10 cellular contexts compared by ENCODE assay signal in the genomic region with DNA sequence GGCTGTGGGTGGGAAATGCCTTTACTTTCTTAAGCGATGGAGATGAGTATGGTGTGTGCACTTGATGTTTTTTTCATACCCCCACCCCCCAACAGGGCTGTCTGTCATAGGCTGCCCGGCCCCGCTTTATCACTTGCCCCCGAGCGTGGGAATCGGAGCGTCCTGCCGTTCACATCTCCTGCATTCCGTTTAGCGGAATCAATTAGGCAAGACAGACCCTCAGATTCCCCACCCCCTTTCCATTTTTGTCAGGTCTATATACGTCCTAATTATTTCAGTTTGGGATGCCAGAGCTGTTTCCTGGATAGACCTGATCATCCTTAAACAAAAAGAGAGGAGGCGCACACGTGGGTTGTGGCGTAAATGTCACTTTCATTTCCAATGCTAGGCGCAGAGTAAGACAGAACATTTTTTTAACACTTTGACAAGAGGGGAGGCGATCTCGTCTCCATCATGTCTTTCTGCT.
DNase-seq lines count a peak whose midpoint lies in the region; ATAC-seq lines count a peak whose summit lies in the region.
"Had no signal": no experiment of that assay in that cellular context is flagged by ENCODE, and none has a peak within 500 bp of the region (broad histone marks: within the 10 kb centered on the region; RNA-seq: fewer than 3 reads in every experiment).

No MANE protein-coding gene starts in this region.

- peaks cover 15% of the 10 kb centered on the region for H3K36me3 Mint-ChIP-seq in stimulated activated naive CD8-positive, alpha-beta T cell treated with anti-CD3 and anti-CD28 coated beads, Interleukin-15, Interleukin-2, amounts not matched to agents 100 ng/mL and 50 ng/mL, for 24 hours (ENCODE audit: low read depth)
- H3K36me3 Mint-ChIP-seq in activated CD4-positive, alpha-beta memory T cell treated with anti-CD3 and anti-CD28 coated beads, Interleukin-2, amount 10 ng/mL, durations not matched to agents 7 days and 5 days (ENCODE audit: low read depth) = peaks cover 2% of the 10 kb centered on the region

- no peaks in the 10 kb centered on the region for H3K9me3 ChIP-seq in iPS-18a (ENCODE audit: control insufficient read depth, low read depth, low read length)

- H3K4me3 Mint-ChIP-seq in stimulated activated naive CD8-positive, alpha-beta T cell treated with anti-CD3 and anti-CD28 coated beads, Interleukin-15, Interleukin-2, amounts not matched to agents 100 ng/mL and 50 ng/mL, for 24 hours = peak overlapping the region; percentile 88
- peak overlapping the region; percentile 71 for H3K4me3 Mint-ChIP-seq in activated CD4-positive, alpha-beta memory T cell treated with anti-CD3 and anti-CD28 coated beads, Interleukin-2, amount 10 ng/mL, durations not matched to agents 7 days and 5 days

- H3K27ac Mint-ChIP-seq in stimulated activated naive CD8-positive, alpha-beta T cell treated with anti-CD3 and anti-CD28 coated beads, Interleukin-15, Interleukin-2, amounts not matched to agents 100 ng/mL and 50 ng/mL, for 24 hours = no peak overlapping the region
- H3K27ac Mint-ChIP-seq in activated CD4-positive, alpha-beta memory T cell treated with anti-CD3 and anti-CD28 coated beads, Interleukin-2, amount 10 ng/mL, durations not matched to agents 7 days and 5 days = no peak overlapping the region

- no peak for DNase-seq in stimulated activated naive CD8-positive, alpha-beta T cell treated with anti-CD3 and anti-CD28 coated beads, Interleukin-15, Interleukin-2, amounts not matched to agents 100 U/mL and 50 U/mL, for 24 hours
- no peak for DNase-seq in activated CD4-positive, alpha-beta memory T cell treated with anti-CD3 and anti-CD28 coated beads, Interleukin-2, amount 10 ng/mL, durations not matched to agents 7 days and 5 days
- DNase-seq: GOT3 had no signal

- no peak overlapping the region for H3K9ac ChIP-seq in iPS-18a (ENCODE audit: low read length)

- H3K27me3 ChIP-seq in iPS-18a (ENCODE audit: control insufficient read depth, insufficient read depth, low read length) = peaks cover 97% of the 10 kb centered on the region

- peaks cover 77% of the 10 kb centered on the region for H3K4me1 ChIP-seq in iPS-18a (ENCODE audit: control insufficient read depth, low read depth, low read length)

- CTCF ChIA-PET in activated CD4-positive, alpha-beta memory T cell treated with anti-CD3 and anti-CD28 coated beads, Interleukin-2, amount 10 ng/mL, durations not matched to agents 7 days and 5 days (lab: Charles Lee) = interaction anchor here (0.7 to 3.8 kb wide), 5 partner anchors 10 to 127 kb away, joined by 3 to 16 read pairs (median 8); no protein-coding TSS in a partner anchor

- no peak for ATAC-seq in stimulated activated naive CD8-positive, alpha-beta T cell treated with anti-CD3 and anti-CD28 coated beads, Interleukin-15, Interleukin-2, amounts not matched to agents 100 U/mL and 50 U/mL, for 24 hours
- ATAC-seq in GM21717 (IDR thresholded peaks at IDR 0.05; ENCODE audit: unreplicated experiment) = no peak
- ATAC-seq in GM21825 (IDR thresholded peaks at IDR 0.05; ENCODE audit: unreplicated experiment) = no peak
- ATAC-seq in HG02852 (IDR thresholded peaks at IDR 0.05; ENCODE audit: unreplicated experiment) = no peak
- no peak for ATAC-seq in GM18907 (IDR thresholded peaks at IDR 0.05; ENCODE audit: unreplicated experiment)

- peaks cover 10% of the 10 kb centered on the region for H3K9me3 Mint-ChIP-seq in stimulated activated naive CD8-positive, alpha-beta T cell treated with anti-CD3 and anti-CD28 coated beads, Interleukin-15, Interleukin-2, amounts not matched to agents 100 ng/mL and 50 ng/mL, for 24 hours
- H3K9me3 Mint-ChIP-seq in activated CD4-positive, alpha-beta memory T cell treated with anti-CD3 and anti-CD28 coated beads, Interleukin-2, amount 10 ng/mL, durations not matched to agents 7 days and 5 days = no peaks in the 10 kb centered on the region

- no peak overlapping the region for H3K27ac ChIP-seq in iPS-18a (ENCODE audit: low read length)
- H3K27ac ChIP-seq: SK-N-MC had no signal

- H3K36me3 ChIP-seq in iPS-18a (ENCODE audit: control insufficient read depth, low read depth, low read length) = no peaks in the 10 kb centered on the region

- POLR2A ChIA-PET in activated CD4-positive, alpha-beta memory T cell treated with anti-CD3 and anti-CD28 coated beads, Interleukin-2, amount 10 ng/mL, durations not matched to agents 7 days and 5 days (lab: Charles Lee) = interaction anchor here (1.2 kb wide), 1 partner anchor 19 kb away, joined by 3 read pairs; no protein-coding TSS in a partner anchor

- H3K4me3 ChIP-seq in iPS-18a (ENCODE audit: low read length) = peak overlapping the region; percentile 55
- H3K4me3 ChIP-seq: SK-N-MC had no signal

- H3K4me1 Mint-ChIP-seq in stimulated activated naive CD8-positive, alpha-beta T cell treated with anti-CD3 and anti-CD28 coated beads, Interleukin-15, Interleukin-2, amounts not matched to agents 100 ng/mL and 50 ng/mL, for 24 hours (ENCODE audit: low read depth) = peaks cover 31% of the 10 kb centered on the region
- H3K4me1 Mint-ChIP-seq in activated CD4-positive, alpha-beta memory T cell treated with anti-CD3 and anti-CD28 coated beads, Interleukin-2, amount 10 ng/mL, durations not matched to agents 7 days and 5 days = peaks cover 33% of the 10 kb centered on the region

- H3K27me3 Mint-ChIP-seq in stimulated activated naive CD8-positive, alpha-beta T cell treated with anti-CD3 and anti-CD28 coated beads, Interleukin-15, Interleukin-2, amounts not matched to agents 100 ng/mL and 50 ng/mL, for 24 hours = peaks cover 91% of the 10 kb centered on the region
- peaks cover 86% of the 10 kb centered on the region for H3K27me3 Mint-ChIP-seq in activated CD4-positive, alpha-beta memory T cell treated with anti-CD3 and anti-CD28 coated beads, Interleukin-2, amount 10 ng/mL, durations not matched to agents 7 days and 5 days
